1 cellular context compared by ENCODE assay signal in the genomic region with DNA sequence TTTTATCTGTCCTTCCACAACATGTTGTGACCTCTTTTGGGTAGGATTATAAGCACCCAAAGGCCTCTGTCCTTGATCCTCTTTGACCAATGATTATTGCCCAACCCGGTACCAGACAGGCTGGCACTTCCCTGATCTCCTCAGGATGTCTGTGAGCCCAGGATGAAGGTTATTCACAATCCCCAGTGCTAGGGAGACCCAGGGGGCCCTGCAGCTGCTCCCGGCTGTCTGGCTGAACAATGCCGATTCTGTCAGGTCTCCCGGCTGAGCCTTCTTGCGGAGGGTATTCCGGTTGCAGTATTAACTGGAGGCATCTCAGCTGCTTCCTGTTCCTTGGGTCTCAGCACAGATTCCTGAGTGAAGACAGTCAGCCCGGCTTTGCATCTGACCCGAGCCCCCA.
TF ChIP-seq lines count a peak whose summit lies in the region.

No MANE protein-coding gene starts in this region.

TF ChIP-seq in H1, 55 proteins besides CTCF, POLR2A, EP300 and RAD21:
- TF ChIP-seq RFX5 (IDR thresholded peaks at IDR 0.05; ENCODE audit: borderline replicate concordance, low read depth, low read length) (no peak), SIX5 (IDR thresholded peaks at IDR 0.05; ENCODE audit: low read depth, low read length) (no peak), HDAC6 (IDR thresholded peaks at IDR 0.05; ENCODE audit: low read depth, low read length) (no peak), RNF2 (IDR thresholded peaks at IDR 0.05; ENCODE audit: borderline replicate concordance, low read depth, low read length, missing control alignments, poor library complexity, severe bottlenecking) (no peak)
